8 cellular contexts compared by ENCODE assay signal in genomic region chr2:69914235-69915049, GRCh38. TPM values are rescaled to one million over a fixed set of nuclear protein-coding genes. Genes with fewer than 3 reads are reported as not detected.
DNase-seq lines count a peak whose midpoint lies in the region; ATAC-seq, FAIRE-seq and TF ChIP-seq lines count a peak whose summit lies in the region.

No MANE protein-coding gene starts in this region.

- no peaks in the 10 kb centered on the region for H3K27me3 ChIP-seq in BE2C

- peak; percentile 86 for ATAC-seq in HG03439 (IDR thresholded peaks at IDR 0.05; ENCODE audit: unreplicated experiment)

- TF ChIP-seq POLR2A in GM19193 (IDR thresholded peaks at IDR 0.05; ENCODE audit: extremely low read depth, insufficient read depth, insufficient read length) = peak; percentile 62

- DNase-seq in BE2C = peak; percentile 97
- DNase-seq in NCI-H510A treated with DMSO at 0.1 percent for 48 hours (lab: John Stamatoyannopoulos, UW) = peak; percentile 99
- DNase-seq in activated CD4-positive, alpha-beta T cell treated with anti-CD3 and anti-CD28 coated beads for 4 hours = peak; percentile 100
- peak; percentile 100 for DNase-seq in kidney tubule cell (ENCODE audit: low spot score)
- DNase-seq in stimulated activated CD4-positive, alpha-beta T cell treated with anti-CD3 and anti-CD28 coated beads, Interleukin-1b, Interleukin-23, amount 100 ng/mL, for 24 hours (ENCODE audit: low read depth in 4 of 4, low spot score in 1 of 4) = peak; percentile 97 to 100 (median 99)

- H3K4me1 ChIP-seq in BE2C = no peaks in the 10 kb centered on the region

- peak overlapping the region; percentile 70 for H3K4me3 ChIP-seq in BE2C (ENCODE audit: low read depth, low read length)

- FAIRE-seq in colon (lab: Jason Lieb, UNC) = peak; percentile 98

- peak; percentile 7; the same call in 1 of the 2 replicates for TF ChIP-seq CTCF in BE2C (IDR thresholded peaks at IDR 0.05; ENCODE audit: low read depth, low read length)

- H3K36me3 ChIP-seq in BE2C = no peaks in the 10 kb centered on the region

- no peaks in the 10 kb centered on the region for H3K9me3 ChIP-seq in BE2C

RNA-seq across cellular contexts. Expression of gene MXD1, which starts 0.5 kb away (rescaled TPM):
- 2.5 TPM for polyA plus RNA-seq in BE2C (2012; ENCODE audit: insufficient read depth, insufficient read length, low read depth)

RNA-seq across cellular contexts. Expression of gene SNRNP27, which starts 20.7 kb away (rescaled TPM):
- 19.1 TPM for polyA plus RNA-seq in BE2C (2012; ENCODE audit: insufficient read depth, insufficient read length, low read depth)

RNA-seq across cellular contexts. Expression of gene ASPRV1, which starts 47.0 kb away (rescaled TPM):
- polyA plus RNA-seq in BE2C (2012; ENCODE audit: insufficient read depth, insufficient read length, low read depth) = 3.8 TPM

Comparison
In these comparisons a context has a peak if more than half of its experiments do, and no peak if none do; other contexts are left out.
1. Peak in every context shown above with its lines: DNase-seq, ATAC-seq and H3K4me3 ChIP-seq.